Comparison of ENCODE assay signal across 2 cellular contexts in the genomic region with DNA sequence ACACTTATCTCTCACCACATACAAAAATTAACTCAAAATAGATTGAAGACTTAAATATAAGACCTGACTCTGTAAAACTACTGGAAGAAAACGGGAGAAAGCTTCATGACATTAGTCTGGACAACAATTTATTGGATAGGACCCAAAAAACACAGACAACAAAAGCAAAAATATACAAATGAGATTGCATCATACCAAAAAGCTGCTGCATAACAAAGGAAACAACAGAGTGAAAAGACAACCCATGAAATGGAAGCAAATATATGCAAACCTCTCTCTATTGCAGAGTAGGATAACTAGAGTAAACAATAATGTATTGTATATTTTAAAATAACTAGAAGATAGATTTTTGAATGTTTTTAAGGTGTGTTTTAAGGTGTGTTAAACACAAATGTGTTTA.
TF ChIP-seq lines count a peak whose summit lies in the region.

No MANE protein-coding gene starts in this region.

TF ChIP-seq in HepG2, 621 proteins besides CTCF, POLR2A, EP300 and RAD21:
- TF ChIP-seq ZNF816 (CRISPR knock-in tag; IDR thresholded peaks at IDR 0.05; ENCODE audit: borderline replicate concordance), result no peak
- no peak for TF ChIP-seq STAG1 (CRISPR knock-in tag; IDR thresholded peaks at IDR 0.05)
- no peak for TF ChIP-seq FIP1L1 (IDR thresholded peaks at IDR 0.05; ENCODE audit: borderline replicate concordance, insufficient read depth, low read depth, low read length)
- peak; percentile 48 for TF ChIP-seq ATF7 (IDR thresholded peaks at IDR 0.05)
- no peak for TF ChIP-seq ATF7 (CRISPR knock-in tag; IDR thresholded peaks at IDR 0.05)
- no peak for TF ChIP-seq ASH2L (IDR thresholded peaks at IDR 0.05; ENCODE audit: insufficient read length, low read depth, low read length)

TF ChIP-seq in K562, 482 proteins besides CTCF, POLR2A, EP300 and RAD21:
- TF ChIP-seq CEBPB (tag; IDR thresholded peaks at IDR 0.05) (peak; percentile 46; the same call in 1 of the 2 replicates), CEBPG (CRISPR knock-in tag; IDR thresholded peaks at IDR 0.05) (no peak), CEBPG (tag; conservative IDR thresholded peaks at IDR 0.05 in 1 of 2, IDR thresholded peaks at IDR 0.05 in 1 of 2) (peak; percentile 24 to 71; a peak in 3 of 4 replicates), ZNF146 (CRISPR knock-in tag; IDR thresholded peaks at IDR 0.05; ENCODE audit: unreplicated experiment) (no peak)
- TF ChIP-seq, protein P1, sequence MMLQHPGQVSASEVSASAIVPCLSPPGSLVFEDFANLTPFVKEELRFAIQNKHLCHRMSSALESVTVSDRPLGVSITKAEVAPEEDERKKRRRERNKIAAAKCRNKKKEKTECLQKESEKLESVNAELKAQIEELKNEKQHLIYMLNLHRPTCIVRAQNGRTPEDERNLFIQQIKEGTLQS (IDR thresholded peaks at IDR 0.05), result peak; percentile 20; the same call in 1 of the 2 replicates
- TF ChIP-seq, protein P1 (CRISPR knock-in tag; conservative IDR thresholded peaks at IDR 0.05), result no peak
